16 cellular contexts compared by ENCODE assay signal in the genomic region with DNA sequence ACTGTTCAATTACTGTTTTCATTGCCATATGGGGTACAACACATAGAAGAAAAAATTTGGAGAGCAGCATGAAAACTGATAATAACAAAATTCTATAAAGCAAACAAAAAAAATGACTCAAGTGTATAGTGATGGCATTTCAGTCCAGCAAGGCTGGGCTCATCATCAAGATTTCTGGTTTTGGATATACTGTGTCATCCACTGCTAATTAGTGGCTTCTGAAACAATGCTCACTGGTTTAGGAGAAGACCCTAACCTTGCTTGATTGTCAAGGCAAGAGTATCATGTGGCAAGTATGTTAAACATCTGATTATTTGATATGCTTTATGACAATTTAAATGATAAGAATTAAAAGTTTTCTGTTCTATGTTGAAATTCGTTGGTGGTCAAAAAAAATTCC.
"Had no signal": no experiment of that assay in that cellular context is flagged by ENCODE, and none has a peak within 500 bp of the region (broad histone marks: within the 10 kb centered on the region; RNA-seq: fewer than 3 reads in every experiment).

No MANE protein-coding gene starts in this region.

- H3K4me1 ChIP-seq: lower lobe of right lung, neural progenitor cell, right atrium auricular region, stomach had no signal

- H3K27me3 ChIP-seq: esophagus squamous epithelium, foreskin keratinocyte, neural progenitor cell, ovary, right atrium auricular region, sigmoid colon, stomach had no signal

- H3K27ac ChIP-seq: esophagus squamous epithelium, foreskin keratinocyte, left ventricle myocardium inferior, lower lobe of right lung, neural progenitor cell, ovary, right atrium auricular region, sigmoid colon, skin epidermis, stomach had no signal

- H3K4me3 ChIP-seq: esophagus squamous epithelium, left ventricle myocardium inferior, lower lobe of right lung, neural progenitor cell, ovary, right atrium auricular region, sigmoid colon, skin epidermis, stomach had no signal

- H3K36me3 ChIP-seq: ovary, right atrium auricular region had no signal

- DNase-seq: effector memory CD8-positive, alpha-beta T cell; esophagus squamous epithelium; foreskin keratinocyte; left cardiac atrium; left ventricle myocardium inferior; lower lobe of right lung; nucleus accumbens; ovary; sigmoid colon; stimulated activated CD4-positive, alpha-beta T cell treated with anti-CD3 and anti-CD28 coated beads, Interleukin-2, amount 100 ng/mL, for 24 hours; stimulated activated CD4-positive, alpha-beta T cell treated with anti-CD3 and anti-CD28 coated beads, Interleukin-4, amount 100 ng/mL, for 4 hours; stimulated activated naive CD4-positive, alpha-beta T cell; stomach had no signal

- H3K9me3 ChIP-seq: esophagus squamous epithelium, lower lobe of right lung, ovary, right atrium auricular region, sigmoid colon, stomach had no signal
